ENCODE assay signal across 2 cellular contexts in the genomic region with DNA sequence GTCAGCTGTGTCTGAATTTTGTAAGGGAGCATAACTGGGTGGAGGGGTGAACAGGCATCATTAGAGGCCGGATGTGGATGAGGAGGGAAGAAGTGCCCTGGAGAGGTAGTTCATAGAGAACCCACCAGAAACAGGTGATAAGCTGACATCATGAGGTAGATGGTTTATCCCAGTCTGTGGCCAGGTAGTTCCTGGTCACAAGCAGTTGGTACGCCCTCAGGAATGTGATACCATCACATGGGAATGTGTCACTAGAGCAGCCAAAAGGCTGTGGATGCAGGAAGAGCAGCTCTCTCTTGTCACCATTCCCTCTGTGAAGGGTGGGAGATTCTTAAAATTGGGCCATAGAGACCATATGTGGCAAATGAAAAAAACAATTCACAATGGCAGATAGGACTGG.
TF ChIP-seq lines count a peak whose summit lies in the region.

No MANE protein-coding gene starts in this region.

TF ChIP-seq in IMR-90, 13 proteins besides CTCF, POLR2A, EP300 and RAD21:
- TF ChIP-seq MAFK (IDR thresholded peaks at IDR 0.05; ENCODE audit: low read depth, low read length) (no peak), MXI1 (IDR thresholded peaks at IDR 0.05; ENCODE audit: borderline replicate concordance, low read depth, low read length) (no peak), SMC3 (IDR thresholded peaks at IDR 0.05; ENCODE audit: low read depth, low read length) (no peak), MAZ (IDR thresholded peaks at IDR 0.05; ENCODE audit: borderline replicate concordance, low read depth, low read length) (no peak), FOS (IDR thresholded peaks at IDR 0.05; ENCODE audit: low read depth, low read length) (no peak), RCOR1 (IDR thresholded peaks at IDR 0.05; ENCODE audit: insufficient replicate concordance, low read length) (no peak), NFE2L2 (IDR thresholded peaks at IDR 0.05; ENCODE audit: low read depth, low read length) (no peak), CEBPB (IDR thresholded peaks at IDR 0.05; ENCODE audit: low read depth, low read length) (no peak), BHLHE40 (IDR thresholded peaks at IDR 0.05; ENCODE audit: low read depth, low read length) (no peak), CHD1 (IDR thresholded peaks at IDR 0.05; ENCODE audit: low read depth, low read length) (no peak)
- TF ChIP-seq, protein P1, sequence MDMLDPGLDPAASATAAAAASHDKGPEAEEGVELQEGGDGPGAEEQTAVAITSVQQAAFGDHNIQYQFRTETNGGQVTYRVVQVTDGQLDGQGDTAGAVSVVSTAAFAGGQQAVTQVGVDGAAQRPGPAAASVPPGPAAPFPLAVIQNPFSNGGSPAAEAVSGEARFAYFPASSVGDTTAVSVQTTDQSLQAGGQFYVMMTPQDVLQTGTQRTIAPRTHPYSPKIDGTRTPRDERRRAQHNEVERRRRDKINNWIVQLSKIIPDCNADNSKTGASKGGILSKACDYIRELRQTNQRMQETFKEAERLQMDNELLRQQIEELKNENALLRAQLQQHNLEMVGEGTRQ (IDR thresholded peaks at IDR 0.05; ENCODE audit: low read depth, low read length), result no peak
- TF ChIP-seq, protein P2, sequence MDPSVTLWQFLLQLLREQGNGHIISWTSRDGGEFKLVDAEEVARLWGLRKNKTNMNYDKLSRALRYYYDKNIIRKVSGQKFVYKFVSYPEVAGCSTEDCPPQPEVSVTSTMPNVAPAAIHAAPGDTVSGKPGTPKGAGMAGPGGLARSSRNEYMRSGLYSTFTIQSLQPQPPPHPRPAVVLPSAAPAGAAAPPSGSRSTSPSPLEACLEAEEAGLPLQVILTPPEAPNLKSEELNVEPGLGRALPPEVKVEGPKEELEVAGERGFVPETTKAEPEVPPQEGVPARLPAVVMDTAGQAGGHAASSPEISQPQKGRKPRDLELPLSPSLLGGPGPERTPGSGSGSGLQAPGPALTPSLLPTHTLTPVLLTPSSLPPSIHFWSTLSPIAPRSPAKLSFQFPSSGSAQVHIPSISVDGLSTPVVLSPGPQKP (IDR thresholded peaks at IDR 0.05; ENCODE audit: borderline replicate concordance, low read depth, low read length), result no peak

TF ChIP-seq in GM12878, 131 proteins besides CTCF, POLR2A, EP300 and RAD21:
- no peak for TF ChIP-seq FOXM1 (IDR thresholded peaks at IDR 0.05; ENCODE audit: low read depth, low read length)
- no peak for TF ChIP-seq ZZZ3 (IDR thresholded peaks at IDR 0.05; ENCODE audit: control insufficient read depth, insufficient read length, low read depth)
- no peak for TF ChIP-seq YY1 (IDR thresholded peaks at IDR 0.05; ENCODE audit: low read depth, low read length)
- no peak for TF ChIP-seq SMAD1 (IDR thresholded peaks at IDR 0.05; ENCODE audit: low read depth, partially characterized antibody)
TF ChIP-seq in GM12878: peak in this region for 0.
